16 cellular contexts compared by ENCODE assay signal in the genomic region with DNA sequence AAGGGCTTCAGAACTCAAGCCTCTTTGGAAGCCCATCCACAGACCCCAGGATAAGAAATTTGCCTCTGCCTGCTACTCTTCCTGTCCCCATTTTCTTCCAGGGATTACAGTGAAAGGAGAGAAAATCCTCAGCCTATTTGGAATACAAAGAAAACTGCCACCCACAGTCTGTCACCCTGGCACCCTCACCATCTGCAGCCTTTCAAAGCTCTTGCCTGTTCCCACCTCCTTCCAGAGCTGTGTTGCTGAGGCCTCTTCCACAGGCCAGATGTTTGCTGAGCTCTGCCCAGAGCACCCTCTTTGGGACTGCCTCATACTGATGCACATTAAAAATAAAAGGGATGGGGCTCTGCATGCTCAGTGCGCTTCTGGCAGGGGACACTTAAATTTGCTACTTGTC. TPM values are rescaled to one million over a fixed set of nuclear protein-coding genes. Genes with fewer than 3 reads are reported as not detected.
DNase-seq lines count a peak whose midpoint lies in the region; ATAC-seq and TF ChIP-seq lines count a peak whose summit lies in the region.
"Had no signal": no experiment of that assay in that cellular context is flagged by ENCODE, and none has a peak within 500 bp of the region (broad histone marks: within the 10 kb centered on the region; RNA-seq: fewer than 3 reads in every experiment).

No MANE protein-coding gene starts in this region.

- H3F3A ChIP-seq in PC-3 (ENCODE audit: low read length, unreplicated experiment) = no peaks in the 10 kb centered on the region

- H3K27ac ChIP-seq in PC-3 (ENCODE audit: low read length) = peak overlapping the region; percentile 98
- H3K27ac ChIP-seq: BLaER1 treated with 17β-estradiol and CSF1 and Interleukin-3, amounts not matched to agents 10 nM and 100 nM had no signal

- no peak overlapping the region for H2AFZ ChIP-seq in PC-3 (ENCODE audit: low read length)

- H3K9me3 ChIP-seq in PC-3 (ENCODE audit: low read length) = no peaks in the 10 kb centered on the region
- H3K9me3 ChIP-seq in HAP-1 = no peaks in the 10 kb centered on the region
- H3K9me3 ChIP-seq: BLaER1 treated with 17β-estradiol and CSF1 and Interleukin-3, amounts not matched to agents 10 nM and 100 nM had no signal

- intact Hi-C loops in PC-3 (cut with micrococcal nuclease) (no loop called here), Right ventricle myocardium inferior (cut with DNase I) (no loop called here)

- no peak overlapping the region for H3K4me2 ChIP-seq in PC-3 (ENCODE audit: low read length)
- H3K4me2 ChIP-seq: BLaER1 treated with 17β-estradiol and CSF1 and Interleukin-3, amounts not matched to agents 10 nM and 100 nM had no signal

- H3K27me3 ChIP-seq in PC-3 (ENCODE audit: low read length) = no peaks in the 10 kb centered on the region
- no peaks in the 10 kb centered on the region for H3K27me3 ChIP-seq in HAP-1 (ENCODE audit: low read depth)
- H3K27me3 ChIP-seq: BLaER1 treated with 17β-estradiol and CSF1 and Interleukin-3, amounts not matched to agents 10 nM and 100 nM had no signal

- ATAC-seq in PC-3 (no peak), Right ventricle myocardium inferior (no peak)
- ATAC-seq: GM12878 had no signal

- no peak for TF ChIP-seq CTCF in PC-3 (conservative IDR thresholded peaks at IDR 0.05; ENCODE audit: low read depth, low read length)

- peak overlapping the region; percentile 75; the same call in 1 of the 2 replicates for H3K9ac ChIP-seq in PC-3 (ENCODE audit: low read length)
- H3K9ac ChIP-seq: BLaER1 treated with 17β-estradiol and CSF1 and Interleukin-3, amounts not matched to agents 10 nM and 100 nM had no signal

- no TSS peak for BruUV-seq in PC-3 (replicated peaks; lab: Mats Ljungman, UMichigan)

- no peaks in the 10 kb centered on the region for H3K9me2 ChIP-seq in PC-3 (replicated peaks; ENCODE audit: low read length)

- no peaks in the 10 kb centered on the region for H4K20me1 ChIP-seq in PC-3 (ENCODE audit: low read length)
- H4K20me1 ChIP-seq: BLaER1 treated with 17β-estradiol and CSF1 and Interleukin-3, amounts not matched to agents 10 nM and 100 nM had no signal

- DNase-seq in D341Med (ENCODE audit: low spot score) (peak; percentile 71), PC-3 (no peak), occipital lobe (lab: John Stamatoyannopoulos, UW) (peak; percentile 33), superior temporal gyrus (ENCODE audit: extremely low spot score) (peak; percentile 36), HAP-1 (ENCODE audit: low spot score in 2 of 2) (no peak), Right ventricle myocardium inferior (ENCODE audit: missing footprints) (no peak)
- DNase-seq in activated T-cell treated with anti-CD3 and anti-CD28 coated beads, Interleukin-2, amount 50 U/mL, for 1 hour = no peak
- DNase-seq: AML-193; CD4-positive, CD25-positive, alpha-beta regulatory T cell; DMS79; GOT3; H9 had no signal

- no peaks in the 10 kb centered on the region for H3K36me3 ChIP-seq in PC-3 (ENCODE audit: low read depth, low read length)
- H3K36me3 ChIP-seq in HAP-1 (replicated peaks) = no peaks in the 10 kb centered on the region
- H3K36me3 ChIP-seq: BLaER1 treated with 17β-estradiol and CSF1 and Interleukin-3, amounts not matched to agents 10 nM and 100 nM had no signal

- CTCF ChIA-PET in PC-3 (lab: Charles Lee) = no interaction called here

- H3K79me2 ChIP-seq in PC-3 (ENCODE audit: low read length) = no peaks in the 10 kb centered on the region

- peaks cover 19% of the 10 kb centered on the region for H3K4me1 ChIP-seq in PC-3 (ENCODE audit: insufficient read depth, low read length)
- no peaks in the 10 kb centered on the region for H3K4me1 ChIP-seq in HAP-1
- H3K4me1 ChIP-seq: BLaER1 treated with 17β-estradiol and CSF1 and Interleukin-3, amounts not matched to agents 10 nM and 100 nM had no signal

- H3K4me3 ChIP-seq in PC-3 (ENCODE audit: low read length) (no peak overlapping the region), HAP-1 (no peak overlapping the region)
- H3K4me3 ChIP-seq: BLaER1 treated with 17β-estradiol and CSF1 and Interleukin-3, amounts not matched to agents 10 nM and 100 nM; GM12878 had no signal

- in situ Hi-C loops in HAP-1 (cut with MboI; ENCODE audit: low sequenced_read_pairs) = no loop called here

- POLR2A ChIA-PET in PC-3 (lab: Charles Lee; ENCODE audit: unreplicated experiment) = no interaction called here

RNA-seq across cellular contexts. Expression of a gene that starts 35.9 kb away (rescaled TPM):
- total RNA-seq in PC-3 (2014; rRNA removed) (0.23 TPM in 1 of 2 replicates, not detected in the other), occipital lobe (0.78 TPM), Right ventricle myocardium inferior (not detected)
- total RNA-seq: A673; CD4-positive, CD25-positive, alpha-beta regulatory T cell; H9; HT-29 had no signal

Comparison
In these comparisons a context has a peak if more than half of its experiments do, and no peak if none do; other contexts are left out.
1. DNase-seq: peak in D341Med (single experiment), occipital lobe (single experiment) and superior temporal gyrus (single experiment); none in PC-3 (single experiment), HAP-1 (0 of 2), Right ventricle myocardium inferior (single experiment) and activated T-cell treated with anti-CD3 and anti-CD28 coated beads, Interleukin-2, amount 50 U/mL, for 1 hour (single experiment).